ENCODE assay signal across 15 cellular contexts in the genomic region with DNA sequence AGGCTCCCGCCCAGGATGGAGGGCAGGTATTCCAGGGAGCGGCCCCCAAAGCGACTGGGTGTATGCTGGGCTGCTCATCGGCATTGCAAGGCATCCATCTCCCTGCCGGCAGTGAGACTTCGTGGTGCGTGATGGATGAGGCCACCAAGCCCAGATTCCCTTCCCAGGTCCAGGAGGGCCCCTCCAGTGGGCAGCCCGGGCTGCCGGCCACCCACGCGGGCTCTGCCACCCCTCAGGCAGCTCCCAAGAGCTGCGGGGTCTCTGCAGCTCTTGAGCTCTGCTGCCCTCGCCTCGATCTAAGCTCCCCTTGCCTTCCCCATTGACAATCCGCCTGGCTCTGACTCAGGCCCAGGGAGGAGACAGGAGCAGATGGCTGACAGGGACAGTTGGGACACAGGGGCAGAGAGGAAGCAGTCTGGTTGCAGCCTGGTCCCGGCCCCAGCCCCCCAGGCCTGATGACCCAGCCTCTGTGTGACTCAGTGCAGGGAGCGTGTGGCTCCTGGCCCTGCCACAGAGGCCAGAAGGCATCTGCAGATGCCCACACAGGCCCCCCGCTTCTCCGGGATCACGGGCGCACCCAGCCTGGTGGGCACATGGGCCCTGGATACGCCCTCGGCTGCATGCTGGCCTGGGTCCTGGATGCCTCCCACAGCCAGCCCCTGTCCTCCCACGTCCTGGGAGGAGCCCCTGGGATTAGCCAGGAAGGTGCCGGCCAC. TPM values are rescaled to one million over a fixed set of nuclear protein-coding genes. Genes with fewer than 3 reads are reported as not detected.
A peak's percentile ranks its signal among the peaks of the same experiment; 100 is the strongest.
DNase-seq lines count a peak whose midpoint lies in the region; ATAC-seq lines count a peak whose summit lies in the region.
"Had no signal": no experiment of that assay in that cellular context is flagged by ENCODE, and none has a peak within 500 bp of the region (broad histone marks: within the 10 kb centered on the region; RNA-seq: fewer than 3 reads in every experiment).

No MANE protein-coding gene starts in this region.

- H4K20me1 ChIP-seq in GM23248 (ENCODE audit: insufficient read depth): no peaks in the 10 kb centered on the region

- no peaks in the 10 kb centered on the region for H3F3A ChIP-seq in GM23248 (ENCODE audit: insufficient read depth)

- H3K4me2 ChIP-seq in GM23248 (ENCODE audit: unreplicated experiment): no peak overlapping the region

- in situ Hi-C loops in GM23248 (cut with MboI): loop anchor here (10.0 kb wide), 1 partner anchor 109 kb away; no protein-coding TSS in a partner anchor

- H3K36me3 ChIP-seq in GM23248 (ENCODE audit: low read depth): no peaks in the 10 kb centered on the region

- H3K79me2 ChIP-seq in GM23248 (ENCODE audit: insufficient read depth): no peaks in the 10 kb centered on the region

- H3K27me3 ChIP-seq in GM23248 (replicated peaks; ENCODE audit: insufficient read depth): no peaks in the 10 kb centered on the region; the same call in 1 of the 2 replicates

- H3K27ac ChIP-seq in GM23248: no peak overlapping the region

- ATAC-seq in HG02852 (IDR thresholded peaks at IDR 0.05; ENCODE audit: unreplicated experiment): no peak
- ATAC-seq: sciatic nerve had no signal

- H3K4me3 ChIP-seq in GM23248: no peak overlapping the region

- peaks cover 6% of the 10 kb centered on the region; the same call in 1 of the 2 replicates for H3K4me1 ChIP-seq in GM23248 (ENCODE audit: insufficient read depth)

- H3K9me2 ChIP-seq in GM23248 (ENCODE audit: insufficient read depth): no peaks in the 10 kb centered on the region

- DNase-seq in GM23248 (peak; percentile 54), NCI-H82 treated with DMSO at 0.1 percent for 48 hours (lab: John Stamatoyannopoulos, UW; ENCODE audit: unreplicated experiment) (peak; percentile 35), cerebellar cortex (ENCODE audit: low spot score) (peak; percentile 45), retina (peak; percentile 70)
- DNase-seq in activated CD4-positive, alpha-beta T cell treated with anti-CD3 and anti-CD28 coated beads for 48 hours: no peak
- DNase-seq in activated CD4-positive, CD25-positive, alpha-beta regulatory T cell treated with anti-CD3 and anti-CD28 coated beads, Interleukin-2, amount 50 U/mL, for 72 hours: no peak
- DNase-seq: activated CD4-positive, CD25-positive, alpha-beta regulatory T cell; activated T-cell treated with anti-CD3 and anti-CD28 coated beads, Interleukin-2, amount 50 U/mL, for 1 hour; amygdala; dermis blood vessel endothelial cell; immature natural killer cell; KG1; RPMI8226 had no signal

- H2AFZ ChIP-seq in GM23248: no peak overlapping the region

- no peaks in the 10 kb centered on the region for H3K9me3 ChIP-seq in GM23248 (ENCODE audit: low read depth)

- no peak overlapping the region for H3K9ac ChIP-seq in GM23248

- WGBS in GM23248 (ENCODE audit: low coverage in 1 of 2, low lambda C conversion rate in 2 of 2, missing lambda C conversion rate in 2 of 2), 2 experiments: 64 to 65% methylated on average over 22 to 25 of the region's 25 CpGs

RNA-seq across cellular contexts. Expression of a gene that starts 33.0 kb away (rescaled TPM):
- 0.22 TPM in 1 of 2 replicates, not detected in the other for total RNA-seq in GM23248 (2014; rRNA removed; shearing (Covaris generic))
- polyA plus RNA-seq in GM23248 (2016; fragmentation: Nextera tagmentation; extraction: Ambion mirVana): 0.10 and 0.43 TPM in 2 replicates

RNA-seq across cellular contexts. Expression of a gene that starts 33.3 kb away (rescaled TPM):
- total RNA-seq in GM23248 (2014; rRNA removed; shearing (Covaris generic)): not detected in 2 replicates
- polyA plus RNA-seq in GM23248 (2016; fragmentation: Nextera tagmentation; extraction: Ambion mirVana): not detected in 2 replicates
- total RNA-seq: dermis blood vessel endothelial cell had no signal
- polyA plus RNA-seq: immature natural killer cell had no signal

Comparison
In these comparisons a context has a peak if more than half of its experiments do, and no peak if none do; other contexts are left out.
1. DNase-seq: peak in GM23248 (single experiment), NCI-H82 treated with DMSO at 0.1 percent for 48 hours (single experiment), cerebellar cortex (single experiment) and retina (single experiment); none in activated CD4-positive, alpha-beta T cell treated with anti-CD3 and anti-CD28 coated beads for 48 hours (single experiment) and activated CD4-positive, CD25-positive, alpha-beta regulatory T cell treated with anti-CD3 and anti-CD28 coated beads, Interleukin-2, amount 50 U/mL, for 72 hours (single experiment).